Comparison of ENCODE assay signal across 16 cellular contexts in genomic region chr15:25177955-25178801, GRCh38.
A peak's percentile ranks its signal among the peaks of the same experiment; 100 is the strongest.
DNase-seq lines count a peak whose midpoint lies in the region; ATAC-seq and TF ChIP-seq lines count a peak whose summit lies in the region.
"Had no signal": no experiment of that assay in that cellular context is flagged by ENCODE, and none has a peak within 500 bp of the region (broad histone marks: within the 10 kb centered on the region; RNA-seq: fewer than 3 reads in every experiment).

No MANE protein-coding gene starts in this region.

- H3K9me3 Mint-ChIP-seq in natural killer cell, result peaks cover 3 to 4% of the 10 kb centered on the region in 2 donors
- H3K9me3 Mint-ChIP-seq in natural killer cell treated with Interleukin-12 subunit alpha and Interleukin-12 subunit beta and Interleukin-15 and Interleukin-18, amount 100 ng/mL, for 72 hours, result peaks cover 6% of the 10 kb centered on the region

- TF ChIP-seq CTCF in natural killer cell (IDR thresholded peaks at IDR 0.05), result no peak

- H3K4me1 Mint-ChIP-seq in natural killer cell, result no peaks in the 10 kb centered on the region
- H3K4me1 Mint-ChIP-seq in natural killer cell treated with Interleukin-12 subunit alpha and Interleukin-12 subunit beta and Interleukin-15 and Interleukin-18, amount 100 ng/mL, for 72 hours (ENCODE audit: low read depth in 2 of 2), result no peaks in the 10 kb centered on the region

- intact Hi-C loops in natural killer cell (cut with micrococcal nuclease) (no loop called here), head of caudate nucleus (cut with DNase I) (no loop called here), aorta (cut with DNase I) (no loop called here)

- no peak overlapping the region for H3K4me3 Mint-ChIP-seq in natural killer cell
- H3K4me3 Mint-ChIP-seq in natural killer cell treated with Interleukin-12 subunit alpha and Interleukin-12 subunit beta and Interleukin-15 and Interleukin-18, amount 100 ng/mL, for 72 hours, result no peak overlapping the region

- H3K36me3 Mint-ChIP-seq in natural killer cell, result no peaks in the 10 kb centered on the region
- peaks cover 5% of the 10 kb centered on the region for H3K36me3 Mint-ChIP-seq in natural killer cell treated with Interleukin-12 subunit alpha and Interleukin-12 subunit beta and Interleukin-15 and Interleukin-18, amount 100 ng/mL, for 72 hours

- H3K9me3 ChIP-seq in aorta (ENCODE audit: control insufficient read depth, low read length), result peaks cover 8% of the 10 kb centered on the region

- no peaks in the 10 kb centered on the region for H3K27me3 Mint-ChIP-seq in natural killer cell (ENCODE audit: low read depth in 2 of 2)
- H3K27me3 Mint-ChIP-seq in natural killer cell treated with Interleukin-12 subunit alpha and Interleukin-12 subunit beta and Interleukin-15 and Interleukin-18, amount 100 ng/mL, for 72 hours, result no peaks in the 10 kb centered on the region

- peak; percentile 5 for DNase-seq in natural killer cell
- no peak for DNase-seq in natural killer cell treated with Interleukin-12 subunit alpha and Interleukin-12 subunit beta and Interleukin-15 and Interleukin-18, amount 100 ng/mL, for 72 hours (ENCODE audit: low spot score)
- peak in 30 of 42 donors; percentile 0 to 38 (median 10) for DNase-seq in head of caudate nucleus
- DNase-seq in mucosa of gallbladder (ENCODE audit: low spot score), result peak; percentile 9
- peak; percentile 38 to 58 for DNase-seq in aorta
- no peak for DNase-seq in cerebellar nuclear complex (lab: John Stamatoyannopoulos, UW)
- DNase-seq: activated naive CD4-positive, alpha-beta T cell; DMS 273 treated with DMSO at 0.1 percent for 48 hours; NCI-H1417; NCI-H446 treated with DMSO at 0.1 percent for 48 hours; PC-3; trophoblast cell had no signal

- H3K27ac Mint-ChIP-seq in natural killer cell, result no peak overlapping the region
- H3K27ac Mint-ChIP-seq in natural killer cell treated with Interleukin-12 subunit alpha and Interleukin-12 subunit beta and Interleukin-15 and Interleukin-18, amount 100 ng/mL, for 72 hours, result no peak overlapping the region

- ATAC-seq in natural killer cell (no peak), aorta (ENCODE audit: low FRiP score) (no peak), GM18909 (IDR thresholded peaks at IDR 0.05; ENCODE audit: poor library complexity, unreplicated experiment) (no peak), GM21381 (IDR thresholded peaks at IDR 0.05; ENCODE audit: unreplicated experiment) (no peak)
- no peak for ATAC-seq in natural killer cell treated with Interleukin-12 subunit alpha and Interleukin-12 subunit beta and Interleukin-15 and Interleukin-18, amount 100 ng/mL, for 72 hours
- ATAC-seq: K562, PC-3 had no signal

- no peaks in the 10 kb centered on the region for H3K36me3 ChIP-seq in aorta (ENCODE audit: control insufficient read depth in 1 of 2, insufficient read depth in 2 of 2, low read length in 1 of 2)
- H3K36me3 ChIP-seq: cardiac muscle cell had no signal

- H3K4me3 ChIP-seq in aorta (ENCODE audit: low read length in 2 of 2), result no peak overlapping the region
- H3K4me3 ChIP-seq: cardiac muscle cell, K562 had no signal

- no peak overlapping the region for H3K27ac ChIP-seq in aorta (ENCODE audit: low read depth in 1 of 2, low read length in 2 of 2)
- H3K27ac ChIP-seq: cardiac muscle cell had no signal

- no peaks in the 10 kb centered on the region for H3K27me3 ChIP-seq in aorta (ENCODE audit: control insufficient read depth in 1 of 2, insufficient read depth in 2 of 2, low read length in 1 of 2)
- H3K27me3 ChIP-seq: cardiac muscle cell had no signal

- WGBS in aorta, 2 donors, result 85 to 88% methylated on average over 11 of the region's 11 CpGs

- no peaks in the 10 kb centered on the region for H3K4me1 ChIP-seq in aorta (ENCODE audit: control insufficient read depth in 1 of 2, insufficient read depth in 2 of 2, low read length in 2 of 2)

Comparison
In these comparisons a context has a peak if more than half of its experiments do, and no peak if none do; other contexts are left out.
1. DNase-seq: peak in natural killer cell (single experiment), head of caudate nucleus (30 of 42), mucosa of gallbladder (single experiment) and aorta (2 of 2); none in natural killer cell treated with Interleukin-12 subunit alpha and Interleukin-12 subunit beta and Interleukin-15 and Interleukin-18, amount 100 ng/mL, for 72 hours (single experiment) and cerebellar nuclear complex (0 of 2).